Comparison of ENCODE assay signal across 1 cellular context in the genomic region with DNA sequence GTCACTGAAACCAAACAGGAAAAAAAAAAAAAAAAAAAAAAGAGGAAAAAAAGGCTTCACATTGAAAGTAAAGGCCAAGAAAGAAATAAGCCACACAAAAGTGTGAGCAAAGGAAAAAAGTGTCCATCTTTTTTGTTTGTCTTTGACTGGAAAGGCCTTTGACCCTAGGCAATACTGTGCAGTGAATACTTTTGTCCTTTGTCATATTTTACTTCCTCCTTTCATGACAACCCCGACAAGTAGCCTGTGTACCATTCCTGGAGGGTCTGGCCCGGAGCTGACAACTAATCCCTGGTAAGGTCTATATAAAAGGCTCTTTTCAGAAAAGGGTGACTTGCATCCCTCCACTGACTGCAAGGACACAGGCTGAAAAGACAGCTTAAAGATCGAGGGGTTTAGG.
TF ChIP-seq lines count a peak whose summit lies in the region.

No MANE protein-coding gene starts in this region.

TF ChIP-seq in HepG2, 621 proteins besides CTCF, POLR2A, EP300 and RAD21 (continued from another document):
- TF ChIP-seq TEAD3 (CRISPR knock-in tag; optimal IDR thresholded peaks at IDR 0.05; ENCODE audit: borderline replicate concordance) (peak; percentile 73), ZNF446 (CRISPR knock-in tag; IDR thresholded peaks at IDR 0.05) (no peak), FOSL2 (CRISPR knock-in tag; IDR thresholded peaks at IDR 0.05) (peak; percentile 91), ZNF614 (CRISPR knock-in tag; IDR thresholded peaks at IDR 0.05; ENCODE audit: borderline replicate concordance) (no peak), PHF21A (CRISPR knock-in tag; IDR thresholded peaks at IDR 0.05) (0 out of 2 replicates have a peak, but pooled peaks have one; percentile 19), ZNF3 (CRISPR knock-in tag; IDR thresholded peaks at IDR 0.05) (no peak), ELF3 (CRISPR knock-in tag; IDR thresholded peaks at IDR 0.05) (peak; percentile 96), ZNF33B (CRISPR knock-in tag; IDR thresholded peaks at IDR 0.05) (no peak), HNF4A (CRISPR knock-in tag; IDR thresholded peaks at IDR 0.05) (peak; percentile 59)
- TF ChIP-seq, protein P1, sequence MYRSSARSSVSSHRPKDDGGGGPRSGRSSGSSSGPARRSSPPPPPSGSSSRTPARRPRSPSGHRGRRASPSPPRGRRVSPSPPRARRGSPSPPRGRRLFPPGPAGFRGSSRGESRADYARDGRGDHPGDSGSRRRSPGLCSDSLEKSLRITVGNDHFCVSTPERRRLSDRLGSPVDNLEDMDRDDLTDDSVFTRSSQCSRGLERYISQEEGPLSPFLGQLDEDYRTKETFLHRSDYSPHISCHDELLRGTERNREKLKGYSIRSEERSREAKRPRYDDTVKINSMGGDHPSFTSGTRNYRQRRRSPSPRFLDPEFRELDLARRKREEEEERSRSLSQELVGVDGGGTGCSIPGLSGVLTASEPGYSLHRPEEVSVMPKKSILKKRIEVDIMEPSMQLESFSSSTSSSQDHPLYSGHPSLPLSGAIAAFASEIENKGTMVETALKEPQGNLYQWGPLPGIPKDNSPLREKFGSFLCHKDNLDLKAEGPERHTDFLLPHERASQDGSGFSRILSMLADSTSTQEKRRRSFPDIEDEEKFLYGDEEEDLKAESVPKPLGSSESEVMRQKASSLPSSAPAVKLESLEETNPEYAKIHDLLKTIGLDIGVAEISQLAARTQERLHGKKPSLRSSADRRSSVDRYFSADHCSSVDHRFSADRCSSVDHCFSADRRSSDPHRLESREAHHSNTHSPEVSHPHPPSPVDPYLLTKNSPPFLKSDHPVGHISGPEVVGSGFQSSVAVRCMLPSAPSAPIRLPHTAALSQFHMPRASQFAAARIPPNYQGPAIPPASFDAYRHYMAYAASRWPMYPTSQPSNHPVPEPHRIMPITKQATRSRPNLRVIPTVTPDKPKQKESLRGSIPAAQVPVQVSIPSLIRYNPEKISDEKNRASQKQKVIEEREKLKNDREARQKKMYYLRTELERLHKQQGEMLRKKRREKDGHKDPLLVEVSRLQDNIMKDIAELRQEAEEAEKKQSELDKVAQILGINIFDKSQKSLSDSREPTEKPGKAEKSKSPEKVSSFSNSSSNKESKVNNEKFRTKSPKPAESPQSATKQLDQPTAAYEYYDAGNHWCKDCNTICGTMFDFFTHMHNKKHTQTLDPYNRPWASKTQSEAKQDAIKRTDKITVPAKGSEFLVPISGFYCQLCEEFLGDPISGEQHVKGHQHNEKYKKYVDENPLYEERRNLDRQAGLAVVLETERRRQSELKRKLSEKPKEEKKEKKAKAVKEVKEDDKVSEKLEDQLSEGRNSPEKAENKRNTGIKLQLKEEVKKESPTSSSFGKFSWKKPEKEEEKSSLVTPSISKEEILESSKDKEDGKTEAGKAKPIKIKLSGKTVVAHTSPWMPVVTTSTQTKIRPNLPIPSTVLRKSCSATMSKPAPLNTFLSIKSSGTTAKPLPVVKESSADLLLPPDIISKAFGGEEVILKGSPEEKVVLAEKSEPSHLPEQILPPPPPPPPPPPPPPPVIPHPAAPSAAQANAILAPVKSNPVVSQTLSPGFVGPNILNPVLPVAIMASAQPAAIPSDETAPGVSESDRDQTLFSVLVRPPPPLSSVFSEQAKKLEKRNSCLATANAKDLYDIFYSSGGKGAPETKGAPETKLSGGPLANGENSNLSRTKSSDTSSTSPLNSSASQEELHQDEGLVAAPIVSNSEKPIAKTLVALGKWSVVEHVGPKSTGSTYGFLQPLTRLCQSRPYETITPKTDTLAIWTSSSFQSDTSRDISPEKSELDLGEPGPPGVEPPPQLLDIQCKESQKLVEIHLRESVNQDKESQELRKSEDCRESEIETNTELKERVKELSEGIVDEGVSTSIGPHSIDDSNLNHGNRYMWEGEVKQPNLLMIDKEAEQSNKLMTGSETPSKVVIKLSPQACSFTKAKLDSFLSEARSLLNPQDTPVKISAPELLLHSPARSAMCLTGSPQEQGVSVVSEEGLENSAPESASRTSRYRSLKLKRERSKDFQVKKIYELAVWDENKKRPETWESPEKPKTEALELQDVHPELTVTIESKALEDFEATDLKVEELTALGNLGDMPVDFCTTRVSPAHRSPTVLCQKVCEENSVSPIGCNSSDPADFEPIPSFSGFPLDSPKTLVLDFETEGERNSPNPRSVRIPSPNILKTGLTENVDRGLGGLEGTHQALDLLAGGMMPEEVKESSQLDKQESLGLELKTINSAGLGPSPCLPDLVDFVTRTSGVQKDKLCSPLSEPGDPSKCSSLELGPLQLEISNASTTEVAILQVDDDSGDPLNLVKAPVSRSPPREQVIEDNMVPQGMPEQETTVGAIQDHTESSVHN (CRISPR knock-in tag; IDR thresholded peaks at IDR 0.05): no peak
- TF ChIP-seq, protein P2, sequence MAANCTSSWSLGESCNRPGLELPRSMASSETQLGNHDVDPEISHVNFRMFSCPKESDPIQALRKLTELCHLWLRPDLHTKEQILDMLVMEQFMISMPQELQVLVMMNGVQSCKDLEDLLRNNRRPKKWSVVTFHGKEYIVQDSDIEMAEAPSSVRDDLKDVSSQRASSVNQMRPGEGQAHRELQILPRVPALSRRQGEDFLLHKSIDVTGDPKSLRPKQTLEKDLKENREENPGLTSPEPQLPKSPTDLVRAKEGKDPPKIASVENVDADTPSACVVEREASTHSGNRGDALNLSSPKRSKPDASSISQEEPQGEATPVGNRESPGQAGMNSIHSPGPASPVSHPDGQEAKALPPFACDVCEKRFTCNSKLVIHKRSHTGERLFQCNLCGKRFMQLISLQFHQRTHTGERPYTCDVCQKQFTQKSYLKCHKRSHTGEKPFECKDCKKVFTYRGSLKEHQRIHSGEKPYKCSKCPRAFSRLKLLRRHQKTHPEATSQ (CRISPR knock-in tag; IDR thresholded peaks at IDR 0.05; ENCODE audit: borderline replicate concordance): no peak
